In genomic region chr16:11296706-11297491, GRCh38 we compare ENCODE assay signal across 1 cellular context.
TF ChIP-seq lines count a peak whose summit lies in the region.

No MANE protein-coding gene starts in this region.

TF ChIP-seq in HepG2, 621 proteins besides CTCF, POLR2A, EP300 and RAD21 (continued from another document and continues in another):
- peak; percentile 84 for TF ChIP-seq ARID5B (CRISPR knock-in tag; IDR thresholded peaks at IDR 0.05)
- TF ChIP-seq, protein P1, sequence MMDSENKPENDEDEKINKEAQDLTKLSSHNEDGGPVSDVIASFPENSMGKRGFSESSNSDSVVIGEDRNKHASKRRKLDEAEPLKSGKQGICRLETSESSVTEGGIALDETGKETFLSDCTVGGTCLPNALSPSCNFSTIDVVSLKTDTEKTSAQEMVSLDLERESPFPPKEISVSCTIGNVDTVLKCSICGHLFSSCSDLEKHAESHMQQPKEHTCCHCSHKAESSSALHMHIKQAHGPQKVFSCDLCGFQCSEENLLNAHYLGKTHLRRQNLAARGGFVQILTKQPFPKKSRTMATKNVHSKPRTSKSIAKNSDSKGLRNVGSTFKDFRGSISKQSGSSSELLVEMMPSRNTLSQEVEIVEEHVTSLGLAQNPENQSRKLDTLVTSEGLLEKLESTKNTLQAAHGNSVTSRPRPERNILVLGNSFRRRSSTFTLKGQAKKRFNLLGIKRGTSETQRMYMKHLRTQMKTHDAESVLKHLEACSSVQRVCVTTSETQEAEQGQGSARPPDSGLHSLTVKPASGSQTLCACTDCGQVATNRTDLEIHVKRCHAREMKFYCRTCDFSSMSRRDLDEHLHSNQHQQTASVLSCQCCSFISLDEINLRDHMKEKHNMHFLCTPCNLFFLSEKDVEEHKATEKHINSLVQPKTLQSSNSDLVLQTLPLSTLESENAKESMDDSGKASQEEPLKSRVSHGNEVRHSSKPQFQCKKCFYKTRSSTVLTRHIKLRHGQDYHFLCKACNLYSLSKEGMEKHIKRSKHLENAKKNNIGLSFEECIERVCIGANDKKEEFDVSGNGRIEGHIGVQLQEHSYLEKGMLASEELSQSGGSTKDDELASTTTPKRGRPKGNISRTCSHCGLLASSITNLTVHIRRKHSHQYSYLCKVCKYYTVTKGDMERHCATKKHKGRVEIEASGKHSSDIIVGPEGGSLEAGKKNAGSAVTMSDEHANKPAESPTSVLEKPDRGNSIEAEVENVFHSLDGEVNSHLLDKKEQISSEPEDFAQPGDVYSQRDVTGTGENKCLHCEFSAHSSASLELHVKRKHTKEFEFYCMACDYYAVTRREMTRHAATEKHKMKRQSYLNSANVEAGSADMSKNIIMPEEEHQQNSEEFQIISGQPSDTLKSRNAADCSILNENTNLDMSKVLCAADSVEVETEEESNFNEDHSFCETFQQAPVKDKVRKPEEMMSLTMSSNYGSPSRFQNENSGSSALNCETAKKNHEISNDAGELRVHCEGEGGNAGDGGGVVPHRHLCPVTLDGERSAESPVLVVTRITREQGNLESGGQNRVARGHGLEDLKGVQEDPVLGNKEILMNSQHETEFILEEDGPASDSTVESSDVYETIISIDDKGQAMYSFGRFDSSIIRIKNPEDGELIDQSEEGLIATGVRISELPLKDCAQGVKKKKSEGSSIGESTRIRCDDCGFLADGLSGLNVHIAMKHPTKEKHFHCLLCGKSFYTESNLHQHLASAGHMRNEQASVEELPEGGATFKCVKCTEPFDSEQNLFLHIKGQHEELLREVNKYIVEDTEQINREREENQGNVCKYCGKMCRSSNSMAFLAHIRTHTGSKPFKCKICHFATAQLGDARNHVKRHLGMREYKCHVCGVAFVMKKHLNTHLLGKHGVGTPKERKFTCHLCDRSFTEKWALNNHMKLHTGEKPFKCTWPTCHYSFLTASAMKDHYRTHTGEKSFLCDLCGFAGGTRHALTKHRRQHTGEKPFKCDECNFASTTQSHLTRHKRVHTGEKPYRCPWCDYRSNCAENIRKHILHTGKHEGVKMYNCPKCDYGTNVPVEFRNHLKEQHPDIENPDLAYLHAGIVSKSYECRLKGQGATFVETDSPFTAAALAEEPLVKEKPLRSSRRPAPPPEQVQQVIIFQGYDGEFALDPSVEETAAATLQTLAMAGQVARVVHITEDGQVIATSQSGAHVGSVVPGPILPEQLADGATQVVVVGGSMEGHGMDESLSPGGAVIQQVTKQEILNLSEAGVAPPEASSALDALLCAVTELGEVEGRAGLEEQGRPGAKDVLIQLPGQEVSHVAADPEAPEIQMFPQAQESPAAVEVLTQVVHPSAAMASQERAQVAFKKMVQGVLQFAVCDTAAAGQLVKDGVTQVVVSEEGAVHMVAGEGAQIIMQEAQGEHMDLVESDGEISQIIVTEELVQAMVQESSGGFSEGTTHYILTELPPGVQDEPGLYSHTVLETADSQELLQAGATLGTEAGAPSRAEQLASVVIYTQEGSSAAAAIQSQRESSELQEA (CRISPR knock-in tag; IDR thresholded peaks at IDR 0.05; ENCODE audit: not compliant biosample characterization) = peak; percentile 1
- TF ChIP-seq SMAD3 (CRISPR knock-in tag; IDR thresholded peaks at IDR 0.05) = 0 out of 2 replicates have a peak, but pooled peaks have one; percentile 19
- peak; percentile 34; the same call in 1 of the 3 replicates for TF ChIP-seq MXI1 (IDR thresholded peaks at IDR 0.05; ENCODE audit: borderline replicate concordance, low read depth, low read length)
- TF ChIP-seq HMGA1 (CRISPR knock-in tag; conservative IDR thresholded peaks at IDR 0.05) = no peak; the same call in 1 of the 2 replicates
- 0 out of 2 replicates have a peak, but pooled peaks have one; percentile 36 for TF ChIP-seq RERE (CRISPR knock-in tag; IDR thresholded peaks at IDR 0.05; ENCODE audit: low read depth)
- peak in 1 of 2 experiments; percentile 80; a peak in 2 of 4 replicates for TF ChIP-seq HMGXB4 (CRISPR knock-in tag; IDR thresholded peaks at IDR 0.05; ENCODE audit: borderline replicate concordance in 1 of 2, low read depth in 1 of 2)
- TF ChIP-seq ZNF670 (CRISPR knock-in tag; IDR thresholded peaks at IDR 0.05; ENCODE audit: borderline replicate concordance) = 0 out of 2 replicates have a peak, but pooled peaks have one; percentile 37
- TF ChIP-seq ZNF430 (CRISPR knock-in tag; IDR thresholded peaks at IDR 0.05) = peak; percentile 50; the same call in 1 of the 2 replicates
- TF ChIP-seq ZNF841 (CRISPR knock-in tag; IDR thresholded peaks at IDR 0.05; ENCODE audit: borderline replicate concordance) = no peak
- TF ChIP-seq TSC22D2 (CRISPR knock-in tag; IDR thresholded peaks at IDR 0.05; ENCODE audit: borderline replicate concordance) = peak; percentile 67
- peak; percentile 81 for TF ChIP-seq TEAD3 (CRISPR knock-in tag; optimal IDR thresholded peaks at IDR 0.05; ENCODE audit: borderline replicate concordance)
- TF ChIP-seq HOXA9 (CRISPR knock-in tag; IDR thresholded peaks at IDR 0.05; ENCODE audit: borderline replicate concordance) = no peak
- no peak for TF ChIP-seq ZFP36 (IDR thresholded peaks at IDR 0.05; ENCODE audit: borderline replicate concordance, low read depth, low read length, partially characterized antibody)
- peak; percentile 64; the same call in 1 of the 2 replicates for TF ChIP-seq ZBTB46 (CRISPR knock-in tag; IDR thresholded peaks at IDR 0.05; ENCODE audit: borderline replicate concordance)
- peak; percentile 59; the same call in 1 of the 2 replicates for TF ChIP-seq ATF1 (CRISPR knock-in tag; IDR thresholded peaks at IDR 0.05)
- no peak for TF ChIP-seq PCBP2 (optimal IDR thresholded peaks at IDR 0.05; ENCODE audit: low read depth, low read length, poor library complexity, severe bottlenecking)
- TF ChIP-seq MTA3 (CRISPR knock-in tag; IDR thresholded peaks at IDR 0.05) = no peak
- TF ChIP-seq, protein P2, sequence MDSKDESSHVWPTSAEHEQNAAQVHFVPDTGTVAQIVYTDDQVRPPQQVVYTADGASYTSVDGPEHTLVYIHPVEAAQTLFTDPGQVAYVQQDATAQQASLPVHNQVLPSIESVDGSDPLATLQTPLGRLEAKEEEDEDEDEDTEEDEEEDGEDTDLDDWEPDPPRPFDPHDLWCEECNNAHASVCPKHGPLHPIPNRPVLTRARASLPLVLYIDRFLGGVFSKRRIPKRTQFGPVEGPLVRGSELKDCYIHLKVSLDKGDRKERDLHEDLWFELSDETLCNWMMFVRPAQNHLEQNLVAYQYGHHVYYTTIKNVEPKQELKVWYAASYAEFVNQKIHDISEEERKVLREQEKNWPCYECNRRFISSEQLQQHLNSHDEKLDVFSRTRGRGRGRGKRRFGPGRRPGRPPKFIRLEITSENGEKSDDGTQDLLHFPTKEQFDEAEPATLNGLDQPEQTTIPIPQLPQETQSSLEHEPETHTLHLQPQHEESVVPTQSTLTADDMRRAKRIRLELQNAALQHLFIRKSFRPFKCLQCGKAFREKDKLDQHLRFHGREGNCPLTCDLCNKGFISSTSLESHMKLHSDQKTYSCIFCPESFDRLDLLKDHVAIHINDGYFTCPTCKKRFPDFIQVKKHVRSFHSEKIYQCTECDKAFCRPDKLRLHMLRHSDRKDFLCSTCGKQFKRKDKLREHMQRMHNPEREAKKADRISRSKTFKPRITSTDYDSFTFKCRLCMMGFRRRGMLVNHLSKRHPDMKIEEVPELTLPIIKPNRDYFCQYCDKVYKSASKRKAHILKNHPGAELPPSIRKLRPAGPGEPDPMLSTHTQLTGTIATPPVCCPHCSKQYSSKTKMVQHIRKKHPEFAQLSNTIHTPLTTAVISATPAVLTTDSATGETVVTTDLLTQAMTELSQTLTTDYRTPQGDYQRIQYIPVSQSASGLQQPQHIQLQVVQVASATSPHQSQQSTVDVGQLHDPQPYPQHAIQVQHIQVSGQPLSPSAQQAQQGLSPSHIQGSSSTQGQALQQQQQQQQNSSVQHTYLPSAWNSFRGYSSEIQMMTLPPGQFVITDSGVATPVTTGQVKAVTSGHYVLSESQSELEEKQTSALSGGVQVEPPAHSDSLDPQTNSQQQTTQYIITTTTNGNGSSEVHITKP (CRISPR knock-in tag; IDR thresholded peaks at IDR 0.05; ENCODE audit: low read depth) = no peak
- peak; percentile 28; the same call in 1 of the 2 replicates for TF ChIP-seq RNF2 (conservative IDR thresholded peaks at IDR 0.05; ENCODE audit: low read depth)
- peak; percentile 50 for TF ChIP-seq DMAP1 (CRISPR knock-in tag; IDR thresholded peaks at IDR 0.05)
- 0 out of 2 replicates have a peak, but pooled peaks have one; percentile 13 for TF ChIP-seq FOXK2 (IDR thresholded peaks at IDR 0.05)
- TF ChIP-seq NCOA1 (CRISPR knock-in tag; IDR thresholded peaks at IDR 0.05) = 0 out of 2 replicates have a peak, but pooled peaks have one; percentile 45
- TF ChIP-seq ARNT2 (CRISPR knock-in tag; IDR thresholded peaks at IDR 0.05; ENCODE audit: low read depth) = 0 out of 2 replicates have a peak, but pooled peaks have one; percentile 30
- 0 out of 2 replicates have a peak, but pooled peaks have one; percentile 24 for TF ChIP-seq ZSCAN20 (CRISPR knock-in tag; IDR thresholded peaks at IDR 0.05; ENCODE audit: borderline replicate concordance)
